In the genomic region with DNA sequence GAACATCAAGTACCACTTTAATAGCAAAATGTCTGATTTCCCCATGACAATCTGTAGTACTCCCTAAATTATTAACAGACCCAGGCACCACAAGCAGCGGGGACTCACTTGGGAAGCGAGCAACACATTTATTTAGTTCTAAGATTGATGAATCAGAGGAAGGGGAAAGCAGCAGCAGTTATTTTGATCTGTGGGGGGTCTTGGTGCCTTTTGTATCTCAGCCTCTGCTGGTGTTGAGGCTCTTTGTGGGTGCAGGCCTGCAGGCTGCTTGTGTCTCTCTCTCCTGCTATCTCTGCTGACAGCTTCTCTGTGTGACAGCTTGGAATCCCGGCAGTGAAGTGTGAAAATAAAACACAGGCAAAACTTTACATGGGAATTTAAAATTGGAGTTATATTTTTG, we compare ENCODE assay signal across 1 cellular context.
TF ChIP-seq lines count a peak whose summit lies in the region.

No MANE protein-coding gene starts in this region.

TF ChIP-seq in GM23338, 12 proteins besides CTCF, POLR2A, EP300 and RAD21 (continued from another document):
- TF ChIP-seq, protein P1, sequence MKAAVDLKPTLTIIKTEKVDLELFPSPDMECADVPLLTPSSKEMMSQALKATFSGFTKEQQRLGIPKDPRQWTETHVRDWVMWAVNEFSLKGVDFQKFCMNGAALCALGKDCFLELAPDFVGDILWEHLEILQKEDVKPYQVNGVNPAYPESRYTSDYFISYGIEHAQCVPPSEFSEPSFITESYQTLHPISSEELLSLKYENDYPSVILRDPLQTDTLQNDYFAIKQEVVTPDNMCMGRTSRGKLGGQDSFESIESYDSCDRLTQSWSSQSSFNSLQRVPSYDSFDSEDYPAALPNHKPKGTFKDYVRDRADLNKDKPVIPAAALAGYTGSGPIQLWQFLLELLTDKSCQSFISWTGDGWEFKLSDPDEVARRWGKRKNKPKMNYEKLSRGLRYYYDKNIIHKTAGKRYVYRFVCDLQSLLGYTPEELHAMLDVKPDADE (IDR thresholded peaks at IDR 0.05), result no peak
- TF ChIP-seq ZNF114 (CRISPR knock-in tag; IDR thresholded peaks at IDR 0.05) (no peak), NANOG (IDR thresholded peaks at IDR 0.05; ENCODE audit: borderline replicate concordance) (no peak), EZH2phosphoT487 (IDR thresholded peaks at IDR 0.05; ENCODE audit: unreplicated experiment) (no peak), ZNF331 (CRISPR knock-in tag; IDR thresholded peaks at IDR 0.05; ENCODE audit: low read depth) (no peak), JUNB (IDR thresholded peaks at IDR 0.05; ENCODE audit: unreplicated experiment) (no peak)
- TF ChIP-seq, protein P2, sequence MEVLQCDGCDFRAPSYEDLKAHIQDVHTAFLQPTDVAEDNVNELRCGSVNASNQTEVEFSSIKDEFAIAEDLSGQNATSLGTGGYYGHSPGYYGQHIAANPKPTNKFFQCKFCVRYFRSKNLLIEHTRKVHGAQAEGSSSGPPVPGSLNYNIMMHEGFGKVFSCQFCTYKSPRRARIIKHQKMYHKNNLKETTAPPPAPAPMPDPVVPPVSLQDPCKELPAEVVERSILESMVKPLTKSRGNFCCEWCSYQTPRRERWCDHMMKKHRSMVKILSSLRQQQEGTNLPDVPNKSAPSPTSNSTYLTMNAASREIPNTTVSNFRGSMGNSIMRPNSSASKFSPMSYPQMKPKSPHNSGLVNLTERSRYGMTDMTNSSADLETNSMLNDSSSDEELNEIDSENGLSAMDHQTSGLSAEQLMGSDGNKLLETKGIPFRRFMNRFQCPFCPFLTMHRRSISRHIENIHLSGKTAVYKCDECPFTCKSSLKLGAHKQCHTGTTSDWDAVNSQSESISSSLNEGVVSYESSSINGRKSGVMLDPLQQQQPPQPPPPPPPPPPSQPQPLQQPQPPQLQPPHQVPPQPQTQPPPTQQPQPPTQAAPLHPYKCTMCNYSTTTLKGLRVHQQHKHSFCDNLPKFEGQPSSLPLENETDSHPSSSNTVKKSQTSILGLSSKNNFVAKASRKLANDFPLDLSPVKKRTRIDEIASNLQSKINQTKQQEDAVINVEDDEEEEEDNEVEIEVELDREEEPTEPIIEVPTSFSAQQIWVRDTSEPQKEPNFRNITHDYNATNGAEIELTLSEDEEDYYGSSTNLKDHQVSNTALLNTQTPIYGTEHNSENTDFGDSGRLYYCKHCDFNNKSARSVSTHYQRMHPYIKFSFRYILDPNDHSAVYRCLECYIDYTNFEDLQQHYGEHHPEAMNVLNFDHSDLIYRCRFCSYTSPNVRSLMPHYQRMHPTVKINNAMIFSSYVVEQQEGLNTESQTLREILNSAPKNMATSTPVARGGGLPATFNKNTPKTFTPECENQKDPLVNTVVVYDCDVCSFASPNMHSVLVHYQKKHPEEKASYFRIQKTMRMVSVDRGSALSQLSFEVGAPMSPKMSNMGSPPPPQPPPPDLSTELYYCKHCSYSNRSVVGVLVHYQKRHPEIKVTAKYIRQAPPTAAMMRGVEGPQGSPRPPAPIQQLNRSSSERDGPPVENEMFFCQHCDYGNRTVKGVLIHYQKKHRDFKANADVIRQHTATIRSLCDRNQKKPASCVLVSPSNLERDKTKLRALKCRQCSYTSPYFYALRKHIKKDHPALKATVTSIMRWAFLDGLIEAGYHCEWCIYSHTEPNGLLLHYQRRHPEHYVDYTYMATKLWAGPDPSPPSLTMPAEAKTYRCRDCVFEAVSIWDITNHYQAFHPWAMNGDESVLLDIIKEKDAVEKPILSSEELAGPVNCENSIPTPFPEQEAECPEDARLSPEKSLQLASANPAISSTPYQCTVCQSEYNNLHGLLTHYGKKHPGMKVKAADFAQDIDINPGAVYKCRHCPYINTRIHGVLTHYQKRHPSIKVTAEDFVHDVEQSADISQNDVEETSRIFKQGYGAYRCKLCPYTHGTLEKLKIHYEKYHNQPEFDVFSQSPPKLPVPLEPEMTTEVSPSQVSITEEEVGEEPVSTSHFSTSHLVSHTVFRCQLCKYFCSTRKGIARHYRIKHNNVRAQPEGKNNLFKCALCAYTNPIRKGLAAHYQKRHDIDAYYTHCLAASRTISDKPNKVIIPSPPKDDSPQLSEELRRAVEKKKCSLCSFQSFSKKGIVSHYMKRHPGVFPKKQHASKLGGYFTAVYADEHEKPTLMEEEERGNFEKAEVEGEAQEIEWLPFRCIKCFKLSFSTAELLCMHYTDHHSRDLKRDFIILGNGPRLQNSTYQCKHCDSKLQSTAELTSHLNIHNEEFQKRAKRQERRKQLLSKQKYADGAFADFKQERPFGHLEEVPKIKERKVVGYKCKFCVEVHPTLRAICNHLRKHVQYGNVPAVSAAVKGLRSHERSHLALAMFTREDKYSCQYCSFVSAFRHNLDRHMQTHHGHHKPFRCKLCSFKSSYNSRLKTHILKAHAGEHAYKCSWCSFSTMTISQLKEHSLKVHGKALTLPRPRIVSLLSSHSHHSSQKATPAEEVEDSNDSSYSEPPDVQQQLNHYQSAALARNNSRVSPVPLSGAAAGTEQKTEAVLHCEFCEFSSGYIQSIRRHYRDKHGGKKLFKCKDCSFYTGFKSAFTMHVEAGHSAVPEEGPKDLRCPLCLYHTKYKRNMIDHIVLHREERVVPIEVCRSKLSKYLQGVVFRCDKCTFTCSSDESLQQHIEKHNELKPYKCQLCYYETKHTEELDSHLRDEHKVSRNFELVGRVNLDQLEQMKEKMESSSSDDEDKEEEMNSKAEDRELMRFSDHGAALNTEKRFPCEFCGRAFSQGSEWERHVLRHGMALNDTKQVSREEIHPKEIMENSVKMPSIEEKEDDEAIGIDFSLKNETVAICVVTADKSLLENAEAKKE (CRISPR knock-in tag; IDR thresholded peaks at IDR 0.05), result no peak
